1 cellular context compared by ENCODE assay signal in genomic region chr14:24690492-24690891, GRCh38.
TF ChIP-seq lines count a peak whose summit lies in the region.

No MANE protein-coding gene starts in this region.

TF ChIP-seq in GM12878, 131 proteins besides CTCF, POLR2A, EP300 and RAD21 (continued from another document):
- no peak for TF ChIP-seq ELK1 (IDR thresholded peaks at IDR 0.05; ENCODE audit: low read depth, low read length)
